ENCODE assay signal across 14 cellular contexts in the genomic region with DNA sequence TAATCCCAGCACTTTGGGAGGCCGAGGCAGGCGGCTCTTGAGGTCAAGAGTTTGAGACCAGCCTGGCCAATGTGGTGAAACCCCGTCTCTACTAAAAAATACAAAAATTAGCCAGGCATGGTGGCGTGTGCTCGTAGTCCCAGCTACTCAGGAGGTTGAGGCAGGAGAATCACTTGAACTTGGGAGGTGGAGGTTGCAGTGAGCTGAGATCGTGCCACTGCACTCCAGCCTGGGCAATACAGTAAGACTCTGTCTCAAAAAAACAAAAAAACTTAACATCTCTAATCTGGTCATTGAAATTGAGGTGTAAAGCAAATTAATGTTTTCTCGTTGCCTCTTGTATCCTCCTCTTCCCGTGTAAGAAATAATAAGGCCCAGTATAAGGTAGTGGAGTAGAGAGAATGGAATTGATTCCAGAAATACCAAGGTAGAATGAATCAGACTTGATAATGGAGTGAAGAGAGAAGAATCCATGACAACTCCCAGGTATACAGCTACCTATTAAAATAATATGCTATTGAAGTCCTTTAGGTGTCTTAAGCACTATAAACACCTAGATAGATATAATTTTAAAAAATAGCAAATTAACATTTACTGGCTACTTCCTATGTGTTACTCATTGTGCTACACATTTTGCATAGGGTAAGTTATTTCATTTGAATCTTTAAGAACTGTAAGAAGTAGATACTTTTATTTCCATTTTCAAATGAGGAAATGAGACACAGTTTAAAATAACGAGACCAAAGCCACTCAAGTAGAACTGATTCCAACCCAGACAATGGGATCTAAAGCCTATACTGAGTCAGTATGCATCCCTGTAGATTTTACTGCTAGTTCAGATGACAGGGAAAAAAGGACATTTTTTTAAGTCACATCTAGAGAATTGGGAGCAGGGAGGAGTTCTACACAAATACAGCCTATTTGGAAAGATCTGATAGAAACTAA. TPM values are rescaled to one million over a fixed set of nuclear protein-coding genes. Genes with fewer than 3 reads are reported as not detected.
DNase-seq lines count a peak whose midpoint lies in the region; ATAC-seq and TF ChIP-seq lines count a peak whose summit lies in the region.
"Had no signal": no experiment of that assay in that cellular context is flagged by ENCODE, and none has a peak within 500 bp of the region (broad histone marks: within the 10 kb centered on the region; RNA-seq: fewer than 3 reads in every experiment).

No MANE protein-coding gene starts in this region.

- H3K36me3 ChIP-seq in trophoblast cell (ENCODE audit: control insufficient read depth in 1 of 2, insufficient read depth in 2 of 2, low read length in 2 of 2), result peaks cover 4 to 6% of the 10 kb centered on the region in 2 experiments
- no peaks in the 10 kb centered on the region for H3K36me3 ChIP-seq in gastrocnemius medialis
- H3K36me3 ChIP-seq: ovary had no signal

- CTCF ChIA-PET in activated CD8-positive, alpha-beta T cell treated with anti-CD3 and anti-CD28 coated beads for 36 hours (lab: Charles Lee), result no interaction called here
- CTCF ChIA-PET in activated CD8-positive, alpha-beta T cell treated with anti-CD3 and anti-CD28 coated beads, Interleukin-2, amount 10 ng/mL, durations not matched to agents 7 days and 5 days (lab: Charles Lee), result no interaction called here

- no peak for TF ChIP-seq POLR2A in gastrocnemius medialis (IDR thresholded peaks at IDR 0.05)

- H3K4ac ChIP-seq in trophoblast cell (ENCODE audit: low read depth, low read length), result peak overlapping the region; percentile 89

- no peaks in the 10 kb centered on the region for H3K79me1 ChIP-seq in trophoblast cell (ENCODE audit: low read length)

- no peak overlapping the region for H2BK5ac ChIP-seq in trophoblast cell (ENCODE audit: low read depth, low read length, poor library complexity)

- no peak overlapping the region for H2AK5ac ChIP-seq in trophoblast cell (ENCODE audit: low read length)

- intact Hi-C loops in activated CD8-positive, alpha-beta T cell treated with anti-CD3 and anti-CD28 coated beads for 36 hours (cut with micrococcal nuclease), result no loop called here
- intact Hi-C loops in activated T-helper 1 cell treated with anti-CD3 and anti-CD28 coated beads, Interleukin-12 subunit alpha, Interleukin-12 subunit beta, Interleukin-2, Interleukin-4 antibody, amounts not matched to agents 30 ng/mL and 10 ng/mL and 1 ng/mL, durations not matched to agents 14 hours and 24 hours and 36 hours (cut with micrococcal nuclease), result no loop called here
- intact Hi-C loops in gastrocnemius medialis (cut with DNase I; ENCODE audit: low total_unique reads), result no loop called here

- peak overlapping the region; percentile 78 for H3K27ac Mint-ChIP-seq in activated CD8-positive, alpha-beta T cell treated with anti-CD3 and anti-CD28 coated beads for 36 hours
- no peak overlapping the region for H3K27ac Mint-ChIP-seq in activated CD8-positive, alpha-beta T cell treated with anti-CD3 and anti-CD28 coated beads, Interleukin-2, amount 10 ng/mL, durations not matched to agents 7 days and 5 days
- H3K27ac Mint-ChIP-seq in activated T-helper 1 cell treated with anti-CD3 and anti-CD28 coated beads, Interleukin-12 subunit alpha, Interleukin-12 subunit beta, Interleukin-2, Interleukin-4 antibody, amounts not matched to agents 30 ng/mL and 10 ng/mL and 1 ng/mL, durations not matched to agents 14 hours and 24 hours and 36 hours, result peak overlapping the region; percentile 4

- H3K27me3 ChIP-seq in trophoblast cell (ENCODE audit: insufficient read depth, low read length) (no peaks in the 10 kb centered on the region), gastrocnemius medialis (no peaks in the 10 kb centered on the region)
- H3K27me3 ChIP-seq: ovary had no signal

- WGBS in trophoblast cell (ENCODE audit: extremely low coverage, insufficient coverage, insufficient read length), result no CpG with 5 or more reads among the region's 9 CpGs

- no peak overlapping the region for H4K91ac ChIP-seq in trophoblast cell (ENCODE audit: low read depth, low read length)

- no peak overlapping the region for H3K18ac ChIP-seq in trophoblast cell (ENCODE audit: low read length)

- H3K4me3 ChIP-seq in trophoblast cell (ENCODE audit: low read depth, low read length) (no peak overlapping the region), gastrocnemius medialis (no peak overlapping the region)
- H3K4me3 ChIP-seq: ovary had no signal

- in situ Hi-C loops in gastrocnemius medialis (cut with MboI; ENCODE audit: low sequenced_read_pairs in 4 of 4), result no loop called here

- peaks cover 5% of the 10 kb centered on the region for H3K79me2 ChIP-seq in trophoblast cell (ENCODE audit: control insufficient read depth, insufficient read depth, low read length, poor library complexity)

- H3K27ac ChIP-seq in trophoblast cell (ENCODE audit: low read depth, low read length) (no peak overlapping the region), gastrocnemius medialis (no peak overlapping the region)
- H3K27ac ChIP-seq: ovary had no signal

- TF ChIP-seq CTCF in activated CD8-positive, alpha-beta T cell treated with anti-CD3 and anti-CD28 coated beads for 36 hours (IDR thresholded peaks at IDR 0.05), result no peak
- TF ChIP-seq CTCF in gastrocnemius medialis (IDR thresholded peaks at IDR 0.05 in 4 of 5, conservative IDR thresholded peaks at IDR 0.05 in 1 of 5), result no peak

- H4K8ac ChIP-seq in trophoblast cell (ENCODE audit: low read depth, low read length), result no peak overlapping the region

- H3K4me2 ChIP-seq in trophoblast cell (ENCODE audit: low read length), result no peak overlapping the region

- no peak overlapping the region for H3K9ac ChIP-seq in trophoblast cell (ENCODE audit: low read length)

- H2BK120ac ChIP-seq in trophoblast cell (ENCODE audit: insufficient read depth, low read length, poor library complexity), result no peak overlapping the region

- H3K4me1 Mint-ChIP-seq in activated CD8-positive, alpha-beta T cell treated with anti-CD3 and anti-CD28 coated beads for 36 hours (ENCODE audit: low read depth), result peaks cover 85% of the 10 kb centered on the region
- H3K4me1 Mint-ChIP-seq in activated CD8-positive, alpha-beta T cell treated with anti-CD3 and anti-CD28 coated beads, Interleukin-2, amount 10 ng/mL, durations not matched to agents 7 days and 5 days (ENCODE audit: low read depth), result peaks cover 78% of the 10 kb centered on the region
- H3K4me1 Mint-ChIP-seq in activated T-helper 1 cell treated with anti-CD3 and anti-CD28 coated beads, Interleukin-12 subunit alpha, Interleukin-12 subunit beta, Interleukin-2, Interleukin-4 antibody, amounts not matched to agents 30 ng/mL and 10 ng/mL and 1 ng/mL, durations not matched to agents 14 hours and 24 hours and 36 hours (ENCODE audit: low read depth), result peaks cover 76% of the 10 kb centered on the region

- H3K14ac ChIP-seq in trophoblast cell (ENCODE audit: low read length), result no peak overlapping the region

- no peak overlapping the region for H3K4me3 Mint-ChIP-seq in activated CD8-positive, alpha-beta T cell treated with anti-CD3 and anti-CD28 coated beads for 36 hours
- H3K4me3 Mint-ChIP-seq in activated CD8-positive, alpha-beta T cell treated with anti-CD3 and anti-CD28 coated beads, Interleukin-2, amount 10 ng/mL, durations not matched to agents 7 days and 5 days, result no peak overlapping the region
- H3K4me3 Mint-ChIP-seq in activated T-helper 1 cell treated with anti-CD3 and anti-CD28 coated beads, Interleukin-12 subunit alpha, Interleukin-12 subunit beta, Interleukin-2, Interleukin-4 antibody, amounts not matched to agents 30 ng/mL and 10 ng/mL and 1 ng/mL, durations not matched to agents 14 hours and 24 hours and 36 hours, result no peak overlapping the region

- no peak overlapping the region for H3K23ac ChIP-seq in trophoblast cell (ENCODE audit: low read length)

- H3K9me3 ChIP-seq in trophoblast cell (ENCODE audit: insufficient read depth, low read depth, low read length), result no peaks in the 10 kb centered on the region
- H3K9me3 ChIP-seq in gastrocnemius medialis, result no peaks in the 10 kb centered on the region
- H3K9me3 ChIP-seq: ovary had no signal

- H3K4me1 ChIP-seq in trophoblast cell (ENCODE audit: control insufficient read depth in 1 of 2, insufficient read depth in 2 of 2, low read length in 2 of 2) (peaks cover 0 to 3% of the 10 kb centered on the region in 2 experiments), gastrocnemius medialis (peaks cover 59 to 70% of the 10 kb centered on the region in 2 donors)

- no peak overlapping the region for H4K12ac ChIP-seq in trophoblast cell (ENCODE audit: low read depth, low read length)

- DNase-seq in activated CD8-positive, alpha-beta T cell treated with anti-CD3 and anti-CD28 coated beads for 36 hours, result no peak
- no peak for DNase-seq in activated CD8-positive, alpha-beta T cell treated with anti-CD3 and anti-CD28 coated beads, Interleukin-2, amount 10 ng/mL, durations not matched to agents 7 days and 5 days
- DNase-seq in activated T-helper 1 cell treated with anti-CD3 and anti-CD28 coated beads, Interleukin-12 subunit alpha, Interleukin-12 subunit beta, Interleukin-2, Interleukin-4 antibody, amounts not matched to agents 30 ng/mL and 10 ng/mL and 1 ng/mL, durations not matched to agents 14 hours and 24 hours and 36 hours (ENCODE audit: low spot score), result no peak
- peak in 1 of 2 donors; percentile 74 for DNase-seq in trophoblast cell
- DNase-seq in gastrocnemius medialis, result no peak
- DNase-seq in cortex of kidney (lab: John Stamatoyannopoulos, UW), result no peak
- DNase-seq in stimulated activated naive CD4-positive, alpha-beta T cell (lab: John Stamatoyannopoulos, UW), result no peak
- DNase-seq: ACHN; GF-D8; ovary; stimulated activated CD4-positive, alpha-beta T cell treated with anti-CD3 and anti-CD28 coated beads, Interleukin-4, amount 100 ng/mL, for 24 hours; T-helper 1 cell had no signal

- ATAC-seq in activated CD8-positive, alpha-beta T cell treated with anti-CD3 and anti-CD28 coated beads for 36 hours, result no peak
- ATAC-seq in activated CD8-positive, alpha-beta T cell treated with anti-CD3 and anti-CD28 coated beads, Interleukin-2, amount 10 ng/mL, durations not matched to agents 7 days and 5 days, result no peak
- peak; percentile 35 for ATAC-seq in HG03060 (IDR thresholded peaks at IDR 0.05; ENCODE audit: low read depth, unreplicated experiment)
- ATAC-seq in gastrocnemius medialis, result no peak
- ATAC-seq: left lobe of liver had no signal

- no peak overlapping the region for H2BK12ac ChIP-seq in trophoblast cell (ENCODE audit: low read length)

- no peak overlapping the region for H2AFZ ChIP-seq in trophoblast cell (ENCODE audit: insufficient read depth, low read length, poor library complexity)

- POLR2A ChIA-PET in activated CD8-positive, alpha-beta T cell treated with anti-CD3 and anti-CD28 coated beads for 36 hours (lab: Charles Lee), result no interaction called here
- POLR2A ChIA-PET in activated CD8-positive, alpha-beta T cell treated with anti-CD3 and anti-CD28 coated beads, Interleukin-2, amount 10 ng/mL, durations not matched to agents 7 days and 5 days (lab: Charles Lee), result no interaction called here

- H3K27me3 Mint-ChIP-seq in activated CD8-positive, alpha-beta T cell treated with anti-CD3 and anti-CD28 coated beads for 36 hours, result no peaks in the 10 kb centered on the region
- H3K27me3 Mint-ChIP-seq in activated CD8-positive, alpha-beta T cell treated with anti-CD3 and anti-CD28 coated beads, Interleukin-2, amount 10 ng/mL, durations not matched to agents 7 days and 5 days (ENCODE audit: low read depth), result no peaks in the 10 kb centered on the region
- H3K27me3 Mint-ChIP-seq in activated T-helper 1 cell treated with anti-CD3 and anti-CD28 coated beads, Interleukin-12 subunit alpha, Interleukin-12 subunit beta, Interleukin-2, Interleukin-4 antibody, amounts not matched to agents 30 ng/mL and 10 ng/mL and 1 ng/mL, durations not matched to agents 14 hours and 24 hours and 36 hours (ENCODE audit: insufficient read depth), result no peaks in the 10 kb centered on the region

- H3K9me3 Mint-ChIP-seq in activated CD8-positive, alpha-beta T cell treated with anti-CD3 and anti-CD28 coated beads for 36 hours, result no peaks in the 10 kb centered on the region
- no peaks in the 10 kb centered on the region for H3K9me3 Mint-ChIP-seq in activated CD8-positive, alpha-beta T cell treated with anti-CD3 and anti-CD28 coated beads, Interleukin-2, amount 10 ng/mL, durations not matched to agents 7 days and 5 days (ENCODE audit: insufficient read depth)
- no peaks in the 10 kb centered on the region for H3K9me3 Mint-ChIP-seq in activated T-helper 1 cell treated with anti-CD3 and anti-CD28 coated beads, Interleukin-12 subunit alpha, Interleukin-12 subunit beta, Interleukin-2, Interleukin-4 antibody, amounts not matched to agents 30 ng/mL and 10 ng/mL and 1 ng/mL, durations not matched to agents 14 hours and 24 hours and 36 hours

- peaks cover 41% of the 10 kb centered on the region for H3K36me3 Mint-ChIP-seq in activated CD8-positive, alpha-beta T cell treated with anti-CD3 and anti-CD28 coated beads for 36 hours (ENCODE audit: low read depth)
- peaks cover 61% of the 10 kb centered on the region for H3K36me3 Mint-ChIP-seq in activated CD8-positive, alpha-beta T cell treated with anti-CD3 and anti-CD28 coated beads, Interleukin-2, amount 10 ng/mL, durations not matched to agents 7 days and 5 days (ENCODE audit: low read depth)
- H3K36me3 Mint-ChIP-seq in activated T-helper 1 cell treated with anti-CD3 and anti-CD28 coated beads, Interleukin-12 subunit alpha, Interleukin-12 subunit beta, Interleukin-2, Interleukin-4 antibody, amounts not matched to agents 30 ng/mL and 10 ng/mL and 1 ng/mL, durations not matched to agents 14 hours and 24 hours and 36 hours (ENCODE audit: low read depth), result peaks cover 19% of the 10 kb centered on the region

RNA-seq across cellular contexts. Expression of gene RAP1B, which starts 23.2 kb away (rescaled TPM):
- total RNA-seq in activated CD8-positive, alpha-beta T cell treated with anti-CD3 and anti-CD28 coated beads for 36 hours, result 100 to 1,000 TPM; 187 to 192 TPM
- 100 to 1,000 TPM; 256 to 268 TPM for total RNA-seq in activated CD8-positive, alpha-beta T cell treated with anti-CD3 and anti-CD28 coated beads, Interleukin-2, amount 10 ng/mL, durations not matched to agents 7 days and 5 days
- 244 and 263 TPM in 2 replicates for total RNA-seq in activated T-helper 1 cell treated with anti-CD3 and anti-CD28 coated beads, Interleukin-12 subunit alpha, Interleukin-12 subunit beta, Interleukin-2, Interleukin-4 antibody, amounts not matched to agents 30 ng/mL and 10 ng/mL and 1 ng/mL, durations not matched to agents 14 hours and 24 hours and 36 hours
- 524 and 542 TPM in 2 replicates for polyA plus RNA-seq in trophoblast cell (2013)
- total RNA-seq in gastrocnemius medialis, result 10 to 100 TPM; 58.4 to 93.8 (median 71.9) TPM

RNA-seq across cellular contexts. Expression of gene NUP107, which starts 52.9 kb away (rescaled TPM):
- total RNA-seq in activated CD8-positive, alpha-beta T cell treated with anti-CD3 and anti-CD28 coated beads for 36 hours, result 100 to 1,000 TPM; 142 to 143 TPM
- 100 to 1,000 TPM; 103 to 105 TPM for total RNA-seq in activated CD8-positive, alpha-beta T cell treated with anti-CD3 and anti-CD28 coated beads, Interleukin-2, amount 10 ng/mL, durations not matched to agents 7 days and 5 days
- 123 and 135 TPM in 2 replicates for total RNA-seq in activated T-helper 1 cell treated with anti-CD3 and anti-CD28 coated beads, Interleukin-12 subunit alpha, Interleukin-12 subunit beta, Interleukin-2, Interleukin-4 antibody, amounts not matched to agents 30 ng/mL and 10 ng/mL and 1 ng/mL, durations not matched to agents 14 hours and 24 hours and 36 hours
- 65.2 and 70.6 TPM in 2 replicates for polyA plus RNA-seq in trophoblast cell (2013)
- total RNA-seq in gastrocnemius medialis, result 10 to 100 TPM; 13.0 to 43.1 (median 25.9) TPM
